ENCODE assay signal across 8 cellular contexts in genomic region chr12:51827925-51828818, GRCh38. TPM values are rescaled to one million over a fixed set of nuclear protein-coding genes. Genes with fewer than 3 reads are reported as not detected.
A peak's percentile ranks its signal among the peaks of the same experiment; 100 is the strongest.
DNase-seq lines count a peak whose midpoint lies in the region; ATAC-seq, FAIRE-seq and TF ChIP-seq lines count a peak whose summit lies in the region.

No MANE protein-coding gene starts in this region.

- H3K4ac ChIP-seq in H1 (replicated peaks; ENCODE audit: insufficient read length, low read depth, low read length): no peak overlapping the region

- peak overlapping the region; percentile 25 to 52 for H3K4me2 ChIP-seq in H1 (ENCODE audit: insufficient read depth in 1 of 2, low read depth in 2 of 2, low read length in 2 of 2)

- no peak overlapping the region for H3K23ac ChIP-seq in H1 (ENCODE audit: insufficient read length)

- in situ Hi-C loops in GM13977 (cut with MboI; ENCODE audit: low pct_unique_long_range_greater_than_20kb, low sequenced_read_pairs, unreplicated experiment): no loop called here

- peaks cover 13 to 40% (median 29%) of the 10 kb centered on the region in 4 experiments for H3K4me1 ChIP-seq in H1 (replicated peaks in 1 of 4; ENCODE audit: control insufficient read depth in 3 of 4, insufficient read depth in 4 of 4, low read length in 3 of 4)

- no peak for ATAC-seq in GM18511 (IDR thresholded peaks at IDR 0.05; ENCODE audit: unreplicated experiment)

- no peak for TF ChIP-seq RAD21 in H1 (IDR thresholded peaks at IDR 0.05 in 1 of 2, conservative IDR thresholded peaks at IDR 0.05 in 1 of 2; ENCODE audit: low read depth in 2 of 2, low read length in 2 of 2)

- 0 out of 7 replicates have a peak, but pooled peaks cover 0 to 3% (median 0%) of the 10 kb centered on the region in 4 experiments for H3K27me3 ChIP-seq in H1 (replicated peaks in 1 of 4; ENCODE audit: control insufficient read depth in 3 of 4, extremely low read depth in 1 of 4, insufficient read depth in 3 of 4, low read length in 3 of 4)

- H3K27ac ChIP-seq in H1 (ENCODE audit: low read depth, low read length): no peak overlapping the region

- peaks cover 0 to 6% of the 10 kb centered on the region in 2 experiments for H4K20me1 ChIP-seq in H1 (replicated peaks in 1 of 2; ENCODE audit: control insufficient read depth in 1 of 2, insufficient read depth in 2 of 2, low read length in 2 of 2)

- CTCF ChIA-PET in H1 (lab: Charles Lee; ENCODE audit: partially characterized antibody): interaction anchor here (0.6 to 6.8 kb wide), 7 partner anchors 10 to 62 kb away, joined by 3 to 49 read pairs (median 10); no protein-coding TSS in a partner anchor

- peak overlapping the region; percentile 45 for H2BK12ac ChIP-seq in H1 (ENCODE audit: low read depth, low read length)

- H4K5ac ChIP-seq in H1 (ENCODE audit: insufficient read length, low read depth, low read length): peak overlapping the region; percentile 27

- no peak overlapping the region for H2AFZ ChIP-seq in H1 (ENCODE audit: low read length)

- TF ChIP-seq EP300 in H1 (IDR thresholded peaks at IDR 0.05; ENCODE audit: borderline replicate concordance in 1 of 2, low read depth in 2 of 2, low read length in 2 of 2): no peak

- H2BK5ac ChIP-seq in H1 (ENCODE audit: low read depth, low read length): peak overlapping the region; percentile 18; the same call in 1 of the 2 replicates

- peak overlapping the region; percentile 67 for H4K91ac ChIP-seq in H1 (replicated peaks; ENCODE audit: insufficient read length, low read length)

- H3K79me1 ChIP-seq in H1 (ENCODE audit: low read depth, low read length): no peaks in the 10 kb centered on the region; the same call in 1 of the 2 replicates

- FAIRE-seq in H1 (lab: Jason Lieb, UNC): no peak

- TF ChIP-seq POLR2A in H1 (IDR thresholded peaks at IDR 0.05; ENCODE audit: control extremely low read depth in 1 of 2, low read depth in 2 of 2, low read length in 2 of 2): no peak

- POLR2A ChIA-PET in H1 (lab: Charles Lee; ENCODE audit: partially characterized antibody): interaction anchor here (0.6 to 2.7 kb wide), 8 partner anchors 9 to 126 kb away, joined by 3 to 11 read pairs (median 6); no protein-coding TSS in a partner anchor

- no peaks in the 10 kb centered on the region for H3K36me3 ChIP-seq in H1 (ENCODE audit: control insufficient read depth in 2 of 4, insufficient read depth in 4 of 4, low read length in 3 of 4)

- H3K79me2 ChIP-seq in H1 (ENCODE audit: control insufficient read depth in 1 of 2, insufficient read depth in 2 of 2, low read length in 2 of 2): no peaks in the 10 kb centered on the region

- 83% methylated on average over 11 of the region's 11 CpGs; no CpG with 5 or more reads in 1 of the 2 experiments for WGBS in H1 (ENCODE audit: extremely low coverage in 1 of 2, insufficient coverage in 1 of 2, insufficient read length in 1 of 2, insufficient replicate concordance in 2 of 2, low coverage in 1 of 2, low lambda C conversion rate in 2 of 2, missing lambda C conversion rate in 1 of 2), 2 experiments

- H2BK20ac ChIP-seq in H1 (ENCODE audit: low read length): peak overlapping the region; percentile 98

- TF ChIP-seq CTCF in H1 (IDR thresholded peaks at IDR 0.05; ENCODE audit: control extremely low read depth in 1 of 3, insufficient read depth in 1 of 3, low read depth in 1 of 3, low read length in 3 of 3) (no peak), GM13977 (IDR thresholded peaks at IDR 0.05; ENCODE audit: extremely low read depth, insufficient read depth, missing control alignments) (no peak)

- H3K4me3 ChIP-seq in H1 (ENCODE audit: extremely low read depth in 1 of 4, insufficient read depth in 2 of 4, low read depth in 3 of 4, low read length in 4 of 4): peak overlapping the region in 1 of 4 experiments; percentile 4; a peak in 1 of 8 replicates

- peak; percentile 60 for DNase-seq in H4 (ENCODE audit: low spot score)
- DNase-seq in SW480 (ENCODE audit: low spot score): peak; percentile 87
- DNase-seq in H1 (ENCODE audit: low read depth in 1 of 2, low spot score in 2 of 2): no peak
- peak; percentile 80 for DNase-seq in stimulated activated CD4-positive, alpha-beta T cell treated with anti-CD3 and anti-CD28 coated beads, Interleukin-15, amount 100 ng/mL, for 24 hours
- DNase-seq in NCI-H2196 treated with DMSO at 0.1 percent for 48 hours (lab: John Stamatoyannopoulos, UW; ENCODE audit: unreplicated experiment): no peak
- DNase-seq in 8988T: no peak
- DNase-seq in GM13977 (ENCODE audit: low spot score): no peak

- no peak overlapping the region for H3K9ac ChIP-seq in H1 (replicated peaks in 1 of 4; ENCODE audit: extremely low read depth in 1 of 4, low read depth in 3 of 4, low read length in 3 of 4)

- H3K9me3 ChIP-seq in H1 (ENCODE audit: insufficient read depth in 2 of 2, low read depth in 1 of 2, low read length in 1 of 2): no peaks in the 10 kb centered on the region

- peak overlapping the region; percentile 41 for H2BK120ac ChIP-seq in H1 (replicated peaks; ENCODE audit: low read depth, low read length)

- no peak overlapping the region; the same call in 1 of the 2 replicates for H2AK5ac ChIP-seq in H1 (ENCODE audit: low read depth, low read length)

- no peak overlapping the region for H3K14ac ChIP-seq in H1 (ENCODE audit: insufficient read length)

- no peaks in the 10 kb centered on the region; the same call in 1 of the 2 replicates for H3K23me2 ChIP-seq in H1 (ENCODE audit: low read depth, low read length)

- no peak overlapping the region; the same call in none of the 2 replicates for H4K8ac ChIP-seq in H1 (ENCODE audit: extremely low read depth, insufficient read depth, low read length)

- peak overlapping the region; percentile 55 for H3K18ac ChIP-seq in H1 (ENCODE audit: extremely low read depth, low read length)

- no peak overlapping the region for H3K56ac ChIP-seq in H1 (replicated peaks; ENCODE audit: insufficient read length, low read depth, low read length)

- H2BK15ac ChIP-seq in H1 (ENCODE audit: low read length): no peak overlapping the region; the same call in none of the 2 replicates

TF ChIP-seq in H1, 55 proteins besides CTCF, POLR2A, EP300 and RAD21 (continues in another document):
- no peak for TF ChIP-seq POU5F1 (IDR thresholded peaks at IDR 0.05; ENCODE audit: low read depth, low read length)

RNA-seq across cellular contexts. Expression of gene FIGNL2, which starts 20.3 kb away (rescaled TPM):
- total RNA-seq in H4 (2014; rRNA removed; shearing (Covaris generic)): not detected in 2 replicates
- total RNA-seq in H1 (2021; fragmentation: NEBNext Ultra II Directional; extraction: Animal tissue kit (Norgen Biotek cat#: 25700)): 6.5 and 7.5 TPM in 2 replicates
- polyA plus RNA-seq in H1 (2011; rRNA removed): 7.1 and 10.9 TPM in 2 replicates
- polyA plus RNA-seq in H1 (2011; cell fraction: cytosol; rRNA removed): 6.7 TPM
- 12.7 TPM for polyA plus RNA-seq in H1 (2011; cell fraction: nucleus; rRNA removed)
- 4.7 to 5.7 TPM (median 5.2 TPM) in 4 replicates for polyA plus RNA-seq in H1 (2012, experiment 1 of 2)
- polyA plus RNA-seq in H1 (2012, experiment 2 of 2): 4.7 TPM
- 2.7 TPM for polyA plus RNA-seq in H1 (2013, experiment 1 of 2)
- 2.2 TPM for polyA plus RNA-seq in H1 (2013, experiment 2 of 2)
- polyA minus RNA-seq in H1 (2011; rRNA and poly(A)+ RNA removed): 3.0 and 6.3 TPM in 2 replicates
- 7.0 TPM for polyA minus RNA-seq in H1 (2011; cell fraction: cytosol; rRNA and poly(A)+ RNA removed)
- 11.2 TPM for polyA minus RNA-seq in H1 (2011; cell fraction: nucleus; rRNA and poly(A)+ RNA removed)

RNA-seq across cellular contexts. Expression of gene ANKRD33, which starts 59.7 kb away (rescaled TPM):
- not detected in 2 replicates for total RNA-seq in H4 (2014; rRNA removed; shearing (Covaris generic))
- total RNA-seq in H1 (2021; fragmentation: NEBNext Ultra II Directional; extraction: Animal tissue kit (Norgen Biotek cat#: 25700)): 0.19 and 0.41 TPM in 2 replicates
- polyA plus RNA-seq in H1 (2011; rRNA removed): 0.53 and 1.5 TPM in 2 replicates
- 1.1 TPM for polyA plus RNA-seq in H1 (2011; cell fraction: cytosol; rRNA removed)
- 8.7 TPM for polyA plus RNA-seq in H1 (2011; cell fraction: nucleus; rRNA removed)
- 0.53 to 1.1 TPM (median 0.62 TPM) in 4 replicates for polyA plus RNA-seq in H1 (2012, experiment 1 of 2)
- polyA plus RNA-seq in H1 (2012, experiment 2 of 2): 0.39 TPM
- polyA plus RNA-seq in H1 (2013, experiment 1 of 2): 0.34 TPM
- polyA plus RNA-seq in H1 (2013, experiment 2 of 2): 0.57 TPM
- polyA minus RNA-seq in H1 (2011; rRNA and poly(A)+ RNA removed): 0.34 and 0.73 TPM in 2 replicates
- polyA minus RNA-seq in H1 (2011; cell fraction: cytosol; rRNA and poly(A)+ RNA removed): not detected
- polyA minus RNA-seq in H1 (2011; cell fraction: nucleus; rRNA and poly(A)+ RNA removed): 3.4 TPM

Comparison
In these comparisons a context has a peak if more than half of its experiments do, and no peak if none do; other contexts are left out.
1. DNase-seq: peak in H4 (single experiment), SW480 (single experiment) and stimulated activated CD4-positive, alpha-beta T cell treated with anti-CD3 and anti-CD28 coated beads, Interleukin-15, amount 100 ng/mL, for 24 hours (single experiment); none in H1 (0 of 2), NCI-H2196 treated with DMSO at 0.1 percent for 48 hours (single experiment), 8988T (single experiment) and GM13977 (single experiment).